ENCODE assay signal across 14 cellular contexts in genomic region chr17:81390029-81390428, GRCh38. TPM values are rescaled to one million over a fixed set of nuclear protein-coding genes. Genes with fewer than 3 reads are reported as not detected.
DNase-seq lines count a peak whose midpoint lies in the region; ATAC-seq and TF ChIP-seq lines count a peak whose summit lies in the region.
"Had no signal": no experiment of that assay in that cellular context is flagged by ENCODE, and none has a peak within 500 bp of the region (broad histone marks: within the 10 kb centered on the region; RNA-seq: fewer than 3 reads in every experiment).

No MANE protein-coding gene starts in this region.

- DNase-seq in ELF-1 (ENCODE audit: low read depth, low spot score) (peak; percentile 27), sigmoid colon (no peak), COLO668 (lab: John Stamatoyannopoulos, UW; ENCODE audit: unreplicated experiment) (no peak), AG08396 (ENCODE audit: low spot score) (no peak), aorta (no peak)
- DNase-seq: body of pancreas, DMS 273 treated with DMSO at 0.1 percent for 48 hours, kidney glomerular epithelial cell, MG63 had no signal

- H3K4me3 ChIP-seq in sigmoid colon (no peak overlapping the region), aorta (ENCODE audit: low read length in 2 of 2) (no peak overlapping the region)
- H3K4me3 ChIP-seq: body of pancreas, HAP-1, MG63, skin epidermis had no signal

- H3K4me1 ChIP-seq in sigmoid colon (peaks cover 0 to 82% (median 70%) of the 10 kb centered on the region in 4 donors), aorta (ENCODE audit: control insufficient read depth in 1 of 2, insufficient read depth in 2 of 2, low read length in 2 of 2) (no peaks in the 10 kb centered on the region)

- H3K36me3 ChIP-seq in sigmoid colon (no peaks in the 10 kb centered on the region), aorta (ENCODE audit: control insufficient read depth in 1 of 2, insufficient read depth in 2 of 2, low read length in 1 of 2) (no peaks in the 10 kb centered on the region)
- H3K36me3 ChIP-seq: HAP-1 had no signal

- H3K27ac ChIP-seq in angular gyrus (ENCODE audit: low read depth, low read length) = peak overlapping the region; percentile 63
- peak overlapping the region; percentile 98 for H3K27ac ChIP-seq in layer of hippocampus (ENCODE audit: low read depth, low read length)
- H3K27ac ChIP-seq in sigmoid colon = peak overlapping the region; percentile 93 to 99 (median 98)
- no peak overlapping the region for H3K27ac ChIP-seq in aorta (ENCODE audit: low read depth in 1 of 2, low read length in 2 of 2)

- intact Hi-C loops in sigmoid colon (cut with DNase I) = loop anchor here (5.0 kb wide), 1 partner anchor 93 kb away; the partner anchor contains the start of gene SLC38A10
- intact Hi-C loops in aorta (cut with DNase I) = loop anchor here (2.0 to 10.0 kb wide), 3 partner anchors 43 to 215 kb away; partner anchors contain the start of gene SLC38A10 (in 2 of the 2)

- TF ChIP-seq CTCF in sigmoid colon (IDR thresholded peaks at IDR 0.05) = no peak

- H3K27me3 ChIP-seq in layer of hippocampus (ENCODE audit: control insufficient read depth, insufficient read depth, low read length) (no peaks in the 10 kb centered on the region), sigmoid colon (no peaks in the 10 kb centered on the region), aorta (ENCODE audit: control insufficient read depth in 1 of 2, insufficient read depth in 2 of 2, low read length in 1 of 2) (no peaks in the 10 kb centered on the region)
- H3K27me3 ChIP-seq: body of pancreas, MG63 had no signal

- TF ChIP-seq EP300 in sigmoid colon (IDR thresholded peaks at IDR 0.05) = no peak

- 79 to 86% methylated on average over 8 of the region's 8 CpGs for WGBS in sigmoid colon, 2 donors
- WGBS in aorta, 2 donors = 86 to 92% methylated on average over 7 to 8 of the region's 8 CpGs

- H3K9me3 ChIP-seq in sigmoid colon = no peaks in the 10 kb centered on the region
- H3K9me3 ChIP-seq in aorta (ENCODE audit: control insufficient read depth, low read length) = no peaks in the 10 kb centered on the region
- H3K9me3 ChIP-seq: body of pancreas, HAP-1, MG63 had no signal

- no peak for TF ChIP-seq POLR2A in sigmoid colon (IDR thresholded peaks at IDR 0.05)

- ATAC-seq in aorta (ENCODE audit: low FRiP score) (no peak), GM18517 (IDR thresholded peaks at IDR 0.05; ENCODE audit: unreplicated experiment) (no peak)
- ATAC-seq: body of pancreas had no signal

RNA-seq across cellular contexts. Expression of gene BAHCC1, which starts 5.2 kb away (rescaled TPM):
- total RNA-seq in sigmoid colon (10 to 100 TPM in 1 of 4 donors, 1 to 10 TPM in 3; 3.8 to 18.6 (median 7.2) TPM), aorta (10 to 100 TPM; 22.8 to 49.3 TPM)
- polyA plus RNA-seq in sigmoid colon (10 to 100 TPM in 1 of 3 donors, 1 to 10 TPM in 2; 1.8 to 12.9 (median 3.0) TPM), aorta (10 to 100 TPM in 1 of 2 donors, 1 to 10 TPM in 1; 3.9 to 16.8 TPM)

Comparison
In these comparisons a context has a peak if more than half of its experiments do, and no peak if none do; other contexts are left out.
1. H3K27ac ChIP-seq: peak in angular gyrus (single experiment), layer of hippocampus (single experiment) and sigmoid colon (4 of 4); none in aorta (0 of 2).